Comparison of ENCODE assay signal across 1 cellular context in the genomic region with DNA sequence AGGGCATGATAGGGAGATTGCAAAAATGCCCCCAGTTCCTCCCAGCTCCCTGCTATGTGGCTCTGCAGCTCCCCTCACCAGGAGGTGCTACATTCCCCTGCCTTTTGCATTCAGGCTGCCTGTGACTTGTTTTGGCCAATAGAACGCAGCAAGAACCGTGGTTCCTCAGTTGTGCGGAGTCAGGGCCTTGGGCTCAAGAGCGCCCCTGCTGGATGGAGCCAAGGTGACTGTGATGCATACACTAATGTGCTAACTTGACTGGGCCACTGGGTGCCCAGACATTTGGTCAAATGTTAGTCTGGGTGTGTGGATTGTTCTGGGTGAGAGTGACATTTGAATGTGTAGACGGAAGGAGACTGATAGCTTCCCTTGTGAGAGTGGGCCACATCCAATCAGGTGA.
TF ChIP-seq lines count a peak whose summit lies in the region.

No MANE protein-coding gene starts in this region.

TF ChIP-seq in HCT116, 20 proteins besides CTCF, POLR2A, EP300 and RAD21 (continued from another document):
- TF ChIP-seq, protein P1, sequence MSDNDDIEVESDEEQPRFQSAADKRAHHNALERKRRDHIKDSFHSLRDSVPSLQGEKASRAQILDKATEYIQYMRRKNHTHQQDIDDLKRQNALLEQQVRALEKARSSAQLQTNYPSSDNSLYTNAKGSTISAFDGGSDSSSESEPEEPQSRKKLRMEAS (IDR thresholded peaks at IDR 0.05), result no peak
- TF ChIP-seq, protein P2, sequence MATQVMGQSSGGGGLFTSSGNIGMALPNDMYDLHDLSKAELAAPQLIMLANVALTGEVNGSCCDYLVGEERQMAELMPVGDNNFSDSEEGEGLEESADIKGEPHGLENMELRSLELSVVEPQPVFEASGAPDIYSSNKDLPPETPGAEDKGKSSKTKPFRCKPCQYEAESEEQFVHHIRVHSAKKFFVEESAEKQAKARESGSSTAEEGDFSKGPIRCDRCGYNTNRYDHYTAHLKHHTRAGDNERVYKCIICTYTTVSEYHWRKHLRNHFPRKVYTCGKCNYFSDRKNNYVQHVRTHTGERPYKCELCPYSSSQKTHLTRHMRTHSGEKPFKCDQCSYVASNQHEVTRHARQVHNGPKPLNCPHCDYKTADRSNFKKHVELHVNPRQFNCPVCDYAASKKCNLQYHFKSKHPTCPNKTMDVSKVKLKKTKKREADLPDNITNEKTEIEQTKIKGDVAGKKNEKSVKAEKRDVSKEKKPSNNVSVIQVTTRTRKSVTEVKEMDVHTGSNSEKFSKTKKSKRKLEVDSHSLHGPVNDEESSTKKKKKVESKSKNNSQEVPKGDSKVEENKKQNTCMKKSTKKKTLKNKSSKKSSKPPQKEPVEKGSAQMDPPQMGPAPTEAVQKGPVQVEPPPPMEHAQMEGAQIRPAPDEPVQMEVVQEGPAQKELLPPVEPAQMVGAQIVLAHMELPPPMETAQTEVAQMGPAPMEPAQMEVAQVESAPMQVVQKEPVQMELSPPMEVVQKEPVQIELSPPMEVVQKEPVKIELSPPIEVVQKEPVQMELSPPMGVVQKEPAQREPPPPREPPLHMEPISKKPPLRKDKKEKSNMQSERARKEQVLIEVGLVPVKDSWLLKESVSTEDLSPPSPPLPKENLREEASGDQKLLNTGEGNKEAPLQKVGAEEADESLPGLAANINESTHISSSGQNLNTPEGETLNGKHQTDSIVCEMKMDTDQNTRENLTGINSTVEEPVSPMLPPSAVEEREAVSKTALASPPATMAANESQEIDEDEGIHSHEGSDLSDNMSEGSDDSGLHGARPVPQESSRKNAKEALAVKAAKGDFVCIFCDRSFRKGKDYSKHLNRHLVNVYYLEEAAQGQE (IDR thresholded peaks at IDR 0.05; ENCODE audit: low read depth), result no peak
- TF ChIP-seq POLR2AphosphoS5 (IDR thresholded peaks at IDR 0.05; ENCODE audit: low read depth, low read length) (no peak), CEBPB (IDR thresholded peaks at IDR 0.05; ENCODE audit: low read depth) (no peak), EGR1 (IDR thresholded peaks at IDR 0.05; ENCODE audit: low read depth) (no peak)
- TF ChIP-seq, protein P3, sequence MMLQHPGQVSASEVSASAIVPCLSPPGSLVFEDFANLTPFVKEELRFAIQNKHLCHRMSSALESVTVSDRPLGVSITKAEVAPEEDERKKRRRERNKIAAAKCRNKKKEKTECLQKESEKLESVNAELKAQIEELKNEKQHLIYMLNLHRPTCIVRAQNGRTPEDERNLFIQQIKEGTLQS (IDR thresholded peaks at IDR 0.05), result no peak
